In the genomic region with DNA sequence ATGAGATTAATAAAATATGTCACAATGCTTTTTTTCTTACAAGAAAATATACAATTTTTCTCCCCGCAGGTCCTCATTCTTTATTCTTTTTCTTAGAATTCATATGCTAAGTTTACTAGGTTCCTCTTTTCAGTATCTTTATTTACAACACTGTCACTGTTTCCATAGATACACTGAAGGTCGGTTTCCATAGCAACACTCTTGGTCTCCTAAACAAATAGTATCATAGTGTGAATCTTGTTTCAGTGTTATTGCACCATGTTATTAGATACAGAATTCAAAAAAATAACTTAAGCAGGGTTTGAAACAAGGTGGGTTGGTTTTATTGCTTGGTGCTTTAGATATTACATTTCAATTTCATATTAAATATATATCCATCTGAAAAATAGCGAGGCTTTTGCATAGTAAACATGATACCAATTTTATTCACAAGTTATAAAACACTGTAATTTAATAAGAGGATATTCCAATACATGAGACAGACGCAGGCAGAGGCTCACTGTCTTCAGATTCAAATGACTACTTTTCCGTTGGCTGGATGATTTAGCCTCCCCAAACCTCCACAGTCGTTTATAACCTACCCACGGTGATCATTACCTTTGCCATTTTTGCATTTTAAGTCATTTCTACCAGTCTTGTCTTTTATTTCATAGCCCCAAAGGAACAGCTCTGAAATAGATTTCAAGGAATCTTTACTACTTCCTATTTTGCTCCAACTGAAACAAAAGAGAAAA, we compare ENCODE assay signal across 8 cellular contexts.
DNase-seq lines count a peak whose midpoint lies in the region; ATAC-seq, FAIRE-seq and TF ChIP-seq lines count a peak whose summit lies in the region.

No MANE protein-coding gene starts in this region.

- TF ChIP-seq CTCF in A549 (IDR thresholded peaks at IDR 0.05) (no peak), body of pancreas (IDR thresholded peaks at IDR 0.05) (no peak)

- H3K4me2 ChIP-seq in A549: peak overlapping the region; percentile 4; the same call in 1 of the 3 replicates

- H3K9me3 ChIP-seq in A549: no peaks in the 10 kb centered on the region
- no peaks in the 10 kb centered on the region for H3K9me3 ChIP-seq in body of pancreas

- TF ChIP-seq RAD21 in A549 (conservative IDR thresholded peaks at IDR 0.05 in 1 of 2, IDR thresholded peaks at IDR 0.05 in 1 of 2): no peak

- ATAC-seq in A549: peak; percentile 53 to 75; a peak in 3 of 6 replicates
- peak; percentile 64 for ATAC-seq in GM18505 (IDR thresholded peaks at IDR 0.05; ENCODE audit: unreplicated experiment)
- ATAC-seq in HG02885 (IDR thresholded peaks at IDR 0.05; ENCODE audit: poor library complexity, unreplicated experiment): peak; percentile 76
- peak; percentile 92 for ATAC-seq in body of pancreas

- DNase-seq in A549 (ENCODE audit: low read depth in 1 of 2, low spot score in 1 of 2) (peak; percentile 62 to 86), NCI-H2196 treated with DMSO at 0.1 percent for 48 hours (lab: John Stamatoyannopoulos, UW; ENCODE audit: unreplicated experiment) (peak; percentile 48), body of pancreas (peak in 1 of 4 donors; percentile 73), medulla oblongata (ENCODE audit: extremely low spot score) (peak; percentile 60), DMS79 treated with DMSO at 0.1 percent for 48 hours (lab: John Stamatoyannopoulos, UW) (no peak), NCI-H526 treated with DMSO at 0.1 percent for 48 hours (lab: John Stamatoyannopoulos, UW) (no peak)

- no peak overlapping the region for H3K4me3 ChIP-seq in A549
- H3K4me3 ChIP-seq in body of pancreas: no peak overlapping the region

- POLR2A ChIA-PET in A549 (lab: Yijun Ruan, JAX): no interaction called here

- H3K27ac ChIP-seq in A549 (peak overlapping the region; percentile 45 to 72; a peak in 4 of 6 replicates), body of pancreas (peak overlapping the region in 1 of 4 donors; percentile 36)

- no peak for TF ChIP-seq POLR2A in A549 (IDR thresholded peaks at IDR 0.05; ENCODE audit: low read length)
- TF ChIP-seq POLR2A in GM18505 (IDR thresholded peaks at IDR 0.05; ENCODE audit: borderline replicate concordance, extremely low read depth, insufficient read depth, insufficient read length): no peak
- TF ChIP-seq POLR2A in body of pancreas (IDR thresholded peaks at IDR 0.05): no peak

- CTCF ChIA-PET in A549 (lab: Yijun Ruan, JAX): no interaction called here

- H3K4me1 ChIP-seq in A549: peaks cover 35% of the 10 kb centered on the region
- peaks cover 15% of the 10 kb centered on the region for H3K4me1 ChIP-seq in body of pancreas

- intact Hi-C loops in body of pancreas (cut with DNase I): no loop called here

- 75% methylated on average over 7 of the region's 7 CpGs for WGBS in A549 (ENCODE audit: missing lambda C conversion rate)
- 63 to 64% methylated on average over 7 of the region's 7 CpGs for WGBS in body of pancreas, 2 donors

- no peak for FAIRE-seq in A549 (lab: Jason Lieb, UNC)

- no peak for TF ChIP-seq EP300 in A549 (IDR thresholded peaks at IDR 0.05)

- H3K27me3 ChIP-seq in body of pancreas: no peaks in the 10 kb centered on the region

- no peaks in the 10 kb centered on the region for H3K36me3 ChIP-seq in body of pancreas (replicated peaks in 1 of 2; ENCODE audit: insufficient read depth in 1 of 2, low read depth in 2 of 2)

TF ChIP-seq in A549, 52 proteins besides CTCF, POLR2A, EP300 and RAD21:
- TF ChIP-seq, protein P1, sequence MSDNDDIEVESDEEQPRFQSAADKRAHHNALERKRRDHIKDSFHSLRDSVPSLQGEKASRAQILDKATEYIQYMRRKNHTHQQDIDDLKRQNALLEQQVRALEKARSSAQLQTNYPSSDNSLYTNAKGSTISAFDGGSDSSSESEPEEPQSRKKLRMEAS (IDR thresholded peaks at IDR 0.05): no peak
- TF ChIP-seq FOXS1 (CRISPR knock-in tag; IDR thresholded peaks at IDR 0.05) (no peak), ZSCAN20 (CRISPR knock-in tag; IDR thresholded peaks at IDR 0.05) (no peak), SMC3 (IDR thresholded peaks at IDR 0.05) (no peak), BHLHE40 (IDR thresholded peaks at IDR 0.05; ENCODE audit: low read depth, low read length) (no peak)
- TF ChIP-seq, protein P2, sequence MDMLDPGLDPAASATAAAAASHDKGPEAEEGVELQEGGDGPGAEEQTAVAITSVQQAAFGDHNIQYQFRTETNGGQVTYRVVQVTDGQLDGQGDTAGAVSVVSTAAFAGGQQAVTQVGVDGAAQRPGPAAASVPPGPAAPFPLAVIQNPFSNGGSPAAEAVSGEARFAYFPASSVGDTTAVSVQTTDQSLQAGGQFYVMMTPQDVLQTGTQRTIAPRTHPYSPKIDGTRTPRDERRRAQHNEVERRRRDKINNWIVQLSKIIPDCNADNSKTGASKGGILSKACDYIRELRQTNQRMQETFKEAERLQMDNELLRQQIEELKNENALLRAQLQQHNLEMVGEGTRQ (IDR thresholded peaks at IDR 0.05): no peak

Comparison
In these comparisons a context has a peak if more than half of its experiments do, and no peak if none do; other contexts are left out.
1. DNase-seq: peak in A549 (2 of 2), NCI-H2196 treated with DMSO at 0.1 percent for 48 hours (single experiment) and medulla oblongata (single experiment); none in DMS79 treated with DMSO at 0.1 percent for 48 hours (single experiment) and NCI-H526 treated with DMSO at 0.1 percent for 48 hours (single experiment).
2. Peak in every context shown above with its lines, with median percentiles within 50 percentile points of each other: ATAC-seq.